In genomic region chr2:128644745-128645256, GRCh38 we compare ENCODE assay signal across 16 cellular contexts.
DNase-seq lines count a peak whose midpoint lies in the region; ATAC-seq and TF ChIP-seq lines count a peak whose summit lies in the region.
"Had no signal": no experiment of that assay in that cellular context is flagged by ENCODE, and none has a peak within 500 bp of the region (broad histone marks: within the 10 kb centered on the region; RNA-seq: fewer than 3 reads in every experiment).

No MANE protein-coding gene starts in this region.

- no peak overlapping the region for H3K27ac Mint-ChIP-seq in activated T-cell treated with anti-CD3 and anti-CD28 coated beads, Interleukin-2, amount 50 U/mL, for 24 hours
- H3K27ac Mint-ChIP-seq: IgD-negative memory B cell, memory B cell had no signal

- intact Hi-C loops in gastrocnemius medialis (cut with DNase I; ENCODE audit: low total_unique reads) = no loop called here
- intact Hi-C loops in left colon (cut with DNase I, micrococcal nuclease) = no loop called here

- no peak overlapping the region for H3K4me3 Mint-ChIP-seq in activated T-cell treated with anti-CD3 and anti-CD28 coated beads, Interleukin-2, amount 50 U/mL, for 24 hours
- H3K4me3 Mint-ChIP-seq: memory B cell had no signal

- no peak for TF ChIP-seq CTCF in gastrocnemius medialis (IDR thresholded peaks at IDR 0.05 in 4 of 5, conservative IDR thresholded peaks at IDR 0.05 in 1 of 5)

- no peak for ATAC-seq in gastrocnemius medialis
- ATAC-seq in left colon = no peak
- ATAC-seq: pancreas had no signal

- no peak overlapping the region for H3K4me3 ChIP-seq in gastrocnemius medialis
- H3K4me3 ChIP-seq: pancreas, transverse colon had no signal

- no peak overlapping the region for H3K27ac ChIP-seq in gastrocnemius medialis
- H3K27ac ChIP-seq: pancreas, transverse colon had no signal

- H3K36me3 ChIP-seq in gastrocnemius medialis = no peaks in the 10 kb centered on the region
- H3K36me3 ChIP-seq: pancreas, transverse colon had no signal

- no peak for TF ChIP-seq POLR2A in gastrocnemius medialis (IDR thresholded peaks at IDR 0.05)

- DNase-seq in DMS79 treated with DMSO at 0.1 percent for 48 hours (lab: John Stamatoyannopoulos, UW) (peak; percentile 45), DMS79 (lab: John Stamatoyannopoulos, UW) (no peak), NCI-H524 treated with DMSO at 0.1 percent for 48 hours (lab: John Stamatoyannopoulos, UW) (peak; percentile 93), iPS DF 19.7 (ENCODE audit: low read depth, low spot score) (peak; percentile 83), retina (peak; percentile 71), gastrocnemius medialis (no peak), left colon (no peak)
- DNase-seq in activated T-cell treated with anti-CD3 and anti-CD28 coated beads, Interleukin-2, amount 50 U/mL, for 24 hours = no peak
- DNase-seq: activated effector memory CD4-positive, alpha-beta T cell treated with Interleukin-2 at 50 U/mL for 16 hours; Caco-2; NCI-H1694 treated with DMSO at 0.1 percent for 48 hours; stimulated activated CD8-positive, alpha-beta memory T cell treated with anti-CD3 and anti-CD28 coated beads, Interleukin-4, amount 100 ng/mL, for 48 hours; transverse colon had no signal

- H3K4me1 Mint-ChIP-seq in activated T-cell treated with anti-CD3 and anti-CD28 coated beads, Interleukin-2, amount 50 U/mL, for 24 hours (ENCODE audit: low read depth) = no peaks in the 10 kb centered on the region

- no peaks in the 10 kb centered on the region for H3K9me3 ChIP-seq in gastrocnemius medialis
- H3K9me3 ChIP-seq: Caco-2, pancreas, transverse colon had no signal

- no peaks in the 10 kb centered on the region for H3K9me3 Mint-ChIP-seq in activated T-cell treated with anti-CD3 and anti-CD28 coated beads, Interleukin-2, amount 50 U/mL, for 24 hours
- H3K9me3 Mint-ChIP-seq: memory B cell had no signal

- H3K27me3 ChIP-seq in gastrocnemius medialis = no peaks in the 10 kb centered on the region
- H3K27me3 ChIP-seq: pancreas, transverse colon had no signal

- no peaks in the 10 kb centered on the region for H3K27me3 Mint-ChIP-seq in activated T-cell treated with anti-CD3 and anti-CD28 coated beads, Interleukin-2, amount 50 U/mL, for 24 hours

- in situ Hi-C loops in gastrocnemius medialis (cut with MboI; ENCODE audit: low sequenced_read_pairs in 4 of 4) = no loop called here

- no peaks in the 10 kb centered on the region for H3K4me1 ChIP-seq in gastrocnemius medialis
- H3K4me1 ChIP-seq: Caco-2, pancreas, transverse colon had no signal

- H3K36me3 Mint-ChIP-seq in activated T-cell treated with anti-CD3 and anti-CD28 coated beads, Interleukin-2, amount 50 U/mL, for 24 hours (ENCODE audit: low read depth) = no peaks in the 10 kb centered on the region
- H3K36me3 Mint-ChIP-seq: IgD-negative memory B cell, memory B cell had no signal

Comparison
In these comparisons a context has a peak if more than half of its experiments do, and no peak if none do; other contexts are left out.
1. DNase-seq: peak in DMS79 treated with DMSO at 0.1 percent for 48 hours (single experiment), NCI-H524 treated with DMSO at 0.1 percent for 48 hours (single experiment), iPS DF 19.7 (single experiment) and retina (single experiment); none in DMS79 (single experiment), gastrocnemius medialis (0 of 2), activated T-cell treated with anti-CD3 and anti-CD28 coated beads, Interleukin-2, amount 50 U/mL, for 24 hours (single experiment) and left colon (0 of 2).